Comparison of ENCODE assay signal across 10 cellular contexts in the genomic region with DNA sequence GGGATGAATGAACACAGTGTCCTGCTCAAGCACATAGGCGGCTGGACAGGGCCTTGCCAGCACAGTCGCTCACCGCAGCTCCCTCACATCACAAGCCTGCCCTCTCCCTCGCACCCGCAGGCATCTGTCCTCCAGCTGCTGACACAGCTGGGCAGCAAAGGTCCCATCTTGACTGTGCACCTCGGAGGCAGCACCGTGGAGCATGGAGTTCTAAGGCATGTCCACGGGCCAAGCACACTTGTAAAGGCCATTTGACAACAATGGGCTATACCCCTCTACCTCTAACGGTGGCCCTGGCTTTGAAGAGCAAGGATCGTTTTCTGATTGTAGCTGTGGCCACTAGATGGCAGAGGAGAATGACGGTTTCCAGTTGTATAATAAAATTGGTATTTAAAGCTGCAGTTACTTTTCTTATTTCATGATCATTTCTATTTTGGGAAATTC. TPM values are rescaled to one million over a fixed set of nuclear protein-coding genes. Genes with fewer than 3 reads are reported as not detected.
A peak's percentile ranks its signal among the peaks of the same experiment; 100 is the strongest.
DNase-seq lines count a peak whose midpoint lies in the region; ATAC-seq and TF ChIP-seq lines count a peak whose summit lies in the region.
"Had no signal": no experiment of that assay in that cellular context is flagged by ENCODE, and none has a peak within 500 bp of the region (broad histone marks: within the 10 kb centered on the region; RNA-seq: fewer than 3 reads in every experiment).

No MANE protein-coding gene starts in this region.

- CTCF ChIA-PET in CD4-positive, alpha-beta memory T cell (lab: Charles Lee; ENCODE audit: partially characterized antibody) = interaction anchor here (0.7 to 1.9 kb wide), 5 partner anchors 10 to 468 kb away, joined by 3 to 9 read pairs (median 4); no protein-coding TSS in a partner anchor

- peak; percentile 58 for TF ChIP-seq CTCF in epithelial cell of proximal tubule (conservative IDR thresholded peaks at IDR 0.05; ENCODE audit: low read depth, low read length)

- H3K9me3 Mint-ChIP-seq in CD4-positive, alpha-beta memory T cell = no peaks in the 10 kb centered on the region
- H3K9me3 Mint-ChIP-seq in naive B cell = no peaks in the 10 kb centered on the region

- peak in 3 of 5 donors; percentile 9 to 21 (median 17) for DNase-seq in CD4-positive, alpha-beta memory T cell
- peak; percentile 59 for DNase-seq in RKO (ENCODE audit: low spot score)
- DNase-seq in epithelial cell of proximal tubule (ENCODE audit: low read depth) = no peak
- no peak for DNase-seq in naive B cell
- no peak for DNase-seq in T-helper 9 cell
- no peak for DNase-seq in activated T-cell treated with anti-CD3 and anti-CD28 coated beads for 4 hours
- DNase-seq: left cardiac atrium had no signal

- no peak overlapping the region for H3K4me3 ChIP-seq in CD4-positive, alpha-beta memory T cell (ENCODE audit: low read length in 2 of 2)
- no peak overlapping the region for H3K4me3 ChIP-seq in epithelial cell of proximal tubule (ENCODE audit: low read depth, low read length)
- H3K4me3 ChIP-seq: SJCRH30 had no signal

- H3K36me3 ChIP-seq in CD4-positive, alpha-beta memory T cell (ENCODE audit: insufficient read depth, low read length) = no peaks in the 10 kb centered on the region
- H3K36me3 ChIP-seq: SJCRH30 had no signal

- ATAC-seq in GM19351 (IDR thresholded peaks at IDR 0.05; ENCODE audit: unreplicated experiment) (peak; percentile 41), naive B cell (ENCODE audit: low read depth in 2 of 2) (peak; percentile 34 to 46), GM18502 (IDR thresholded peaks at IDR 0.05; ENCODE audit: poor library complexity, unreplicated experiment) (no peak)

- no peaks in the 10 kb centered on the region for H3K27me3 Mint-ChIP-seq in CD4-positive, alpha-beta memory T cell
- peaks cover 0 to 8% (median 0%) of the 10 kb centered on the region in 3 donors for H3K27me3 Mint-ChIP-seq in naive B cell

- H3K27ac Mint-ChIP-seq in CD4-positive, alpha-beta memory T cell = peak overlapping the region in 1 of 7 donors; percentile 0
- no peak overlapping the region for H3K27ac Mint-ChIP-seq in naive B cell

- intact Hi-C loops in CD4-positive, alpha-beta memory T cell (cut with micrococcal nuclease) = loop anchor here (1.0 to 5.0 kb wide), 2 partner anchors 459 to 1316 kb away; no protein-coding TSS in a partner anchor

- no peaks in the 10 kb centered on the region for H3K36me3 Mint-ChIP-seq in CD4-positive, alpha-beta memory T cell
- H3K36me3 Mint-ChIP-seq in naive B cell = no peaks in the 10 kb centered on the region

- H3K9me3 ChIP-seq in CD4-positive, alpha-beta memory T cell (ENCODE audit: control insufficient read depth in 1 of 2, low read length in 2 of 2) = no peaks in the 10 kb centered on the region
- H3K9me3 ChIP-seq: SJCRH30 had no signal

- H3K4me3 Mint-ChIP-seq in CD4-positive, alpha-beta memory T cell = no peak overlapping the region
- no peak overlapping the region for H3K4me3 Mint-ChIP-seq in naive B cell

- POLR2A ChIA-PET in CD4-positive, alpha-beta memory T cell (lab: Charles Lee; ENCODE audit: partially characterized antibody) = interaction anchor here (0.7 kb wide), 1 partner anchor 177 kb away, joined by 3 read pairs; no protein-coding TSS in a partner anchor

- H3K27ac ChIP-seq in CD4-positive, alpha-beta memory T cell (ENCODE audit: low read depth, low read length) = no peak overlapping the region
- H3K27ac ChIP-seq: SJCRH30 had no signal

- no peaks in the 10 kb centered on the region for H3K27me3 ChIP-seq in CD4-positive, alpha-beta memory T cell (ENCODE audit: insufficient read depth, low read length)
- H3K27me3 ChIP-seq: SJCRH30 had no signal

- H3K4me1 ChIP-seq in CD4-positive, alpha-beta memory T cell (ENCODE audit: insufficient read depth, low read length) = peaks cover 12% of the 10 kb centered on the region
- H3K4me1 ChIP-seq: SJCRH30 had no signal

- H3K4me1 Mint-ChIP-seq in CD4-positive, alpha-beta memory T cell = peaks cover 5 to 21% (median 15%) of the 10 kb centered on the region in 4 donors
- H3K4me1 Mint-ChIP-seq in naive B cell = peaks cover 0 to 30% (median 10%) of the 10 kb centered on the region in 3 donors

RNA-seq across cellular contexts. Expression of a gene that starts 53.8 kb away (rescaled TPM):
- total RNA-seq in CD4-positive, alpha-beta memory T cell = not detected
- not detected for polyA plus RNA-seq in CD4-positive, alpha-beta memory T cell
- 0.36 and 1.8 TPM in 2 replicates for total RNA-seq in epithelial cell of proximal tubule
- polyA plus RNA-seq in naive B cell (ENCODE audit: low read depth in 6 of 6) = not detected

Comparison
In these comparisons a context has a peak if more than half of its experiments do, and no peak if none do; other contexts are left out.
1. DNase-seq: peak in CD4-positive, alpha-beta memory T cell (3 of 5) and RKO (single experiment); none in epithelial cell of proximal tubule (single experiment), naive B cell (single experiment), T-helper 9 cell (single experiment) and activated T-cell treated with anti-CD3 and anti-CD28 coated beads for 4 hours (single experiment).